Comparison of ENCODE assay signal across 23 cellular contexts in genomic region chr13:100619940-100620339, GRCh38.
"Had no signal": no experiment of that assay in that cellular context is flagged by ENCODE, and none has a peak within 500 bp of the region (broad histone marks: within the 10 kb centered on the region; RNA-seq: fewer than 3 reads in every experiment).

No MANE protein-coding gene starts in this region.

- DNase-seq: activated CD4-positive, alpha-beta memory T cell treated with anti-CD3 and anti-CD28 coated beads for 36 hours; activated gamma-delta T cell; amygdala; caudate nucleus; endodermal cell; foreskin fibroblast; head of caudate nucleus; hippocampal formation; left cardiac atrium; left ventricle myocardium superior; mucosa of descending colon; ovary; retina; stimulated activated CD4-positive, alpha-beta T cell treated with anti-CD3 and anti-CD28 coated beads, Interleukin-12 subunit alpha, Interleukin-12 subunit beta, amount 100 ng/mL, for 4 hours; stimulated activated CD4-positive, alpha-beta T cell treated with anti-CD3 and anti-CD28 coated beads, Interleukin-4, amount 100 ng/mL, for 1 hour; T1000; tibial artery; upper lobe of right lung; WERI-Rb-1 had no signal

- H3K27me3 Mint-ChIP-seq: activated CD4-positive, alpha-beta memory T cell treated with anti-CD3 and anti-CD28 coated beads for 36 hours; dendritic cell treated with granulocyte-macrophage colony-stimulating factor and Interleukin-4, amounts not matched to agents 40 ng/mL and 50 ng/mL, for 4 days had no signal

- ATAC-seq: esophagus mucosa, left cardiac atrium, left ventricle myocardium superior, mucosa of descending colon, sciatic nerve, upper lobe of right lung had no signal

- H3K27ac Mint-ChIP-seq: activated CD4-positive, alpha-beta memory T cell treated with anti-CD3 and anti-CD28 coated beads for 36 hours; activated T-helper 1 cell treated with anti-CD3 and anti-CD28 coated beads, Interleukin-12 subunit alpha, Interleukin-12 subunit beta, Interleukin-2, Interleukin-4 antibody, amounts not matched to agents 30 ng/mL and 10 ng/mL and 1 ng/mL, durations not matched to agents 14 hours and 24 hours and 36 hours; dendritic cell treated with granulocyte-macrophage colony-stimulating factor and Interleukin-4, amounts not matched to agents 40 ng/mL and 50 ng/mL, for 4 days; endodermal cell had no signal

- H3K4me3 Mint-ChIP-seq: activated CD4-positive, alpha-beta memory T cell treated with anti-CD3 and anti-CD28 coated beads for 36 hours; activated T-helper 1 cell treated with anti-CD3 and anti-CD28 coated beads, Interleukin-12 subunit alpha, Interleukin-12 subunit beta, Interleukin-2, Interleukin-4 antibody, amounts not matched to agents 30 ng/mL and 10 ng/mL and 1 ng/mL, durations not matched to agents 14 hours and 24 hours and 36 hours; dendritic cell treated with granulocyte-macrophage colony-stimulating factor and Interleukin-4, amounts not matched to agents 40 ng/mL and 50 ng/mL, for 4 days; endodermal cell had no signal
